16 cellular contexts compared by ENCODE assay signal in the genomic region with DNA sequence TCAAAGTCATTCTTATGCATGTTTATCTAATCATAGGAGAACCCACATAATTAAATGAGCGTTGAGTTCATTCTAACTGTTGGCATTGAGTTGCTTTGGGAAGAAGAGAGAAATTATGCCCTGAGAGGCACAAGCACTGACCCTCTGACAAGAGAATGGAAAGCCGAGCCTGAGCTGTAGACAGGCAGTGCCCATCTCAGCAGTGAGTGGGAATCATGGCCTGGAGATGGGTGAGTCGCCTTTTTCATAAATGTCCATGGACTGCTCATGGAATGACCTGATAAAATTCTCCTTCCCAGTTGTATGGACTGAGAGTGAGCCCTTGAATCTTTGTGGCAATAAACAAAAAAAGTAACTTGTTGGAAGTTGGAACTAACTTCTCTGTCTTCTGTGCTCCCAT. TPM values are rescaled to one million over a fixed set of nuclear protein-coding genes. Genes with fewer than 3 reads are reported as not detected.
DNase-seq lines count a peak whose midpoint lies in the region; ATAC-seq, FAIRE-seq and TF ChIP-seq lines count a peak whose summit lies in the region.
"Had no signal": no experiment of that assay in that cellular context is flagged by ENCODE, and none has a peak within 500 bp of the region (broad histone marks: within the 10 kb centered on the region; RNA-seq: fewer than 3 reads in every experiment).

No MANE protein-coding gene starts in this region.

- no peak overlapping the region for H3K9ac ChIP-seq in HepG2 (ENCODE audit: insufficient read depth, low read depth, low read length)
- peak overlapping the region; percentile 9; the same call in 1 of the 2 replicates for H3K9ac ChIP-seq in PC-3 (ENCODE audit: low read length)

- FAIRE-seq in HepG2 (lab: Jason Lieb, UNC), result no peak

- intact Hi-C loops in HepG2 (cut with micrococcal nuclease; ENCODE audit: unreplicated experiment), result no loop called here
- intact Hi-C loops in right lobe of liver (cut with DNase I), result no loop called here
- intact Hi-C loops in PC-3 (cut with micrococcal nuclease), result loop anchor here (5.0 kb wide), 1 partner anchor 66 kb away; no protein-coding TSS in a partner anchor
- intact Hi-C loops in sciatic nerve (cut with DNase I), result no loop called here

- ATAC-seq in HepG2 (peak; percentile 49), right lobe of liver (no peak), PC-3 (peak; percentile 10), foreskin keratinocyte (peak; percentile 6), sciatic nerve (no peak)
- ATAC-seq: CD8-positive, alpha-beta T cell had no signal

- DNase-seq in HepG2 (ENCODE audit: low spot score) (no peak), right lobe of liver (no peak), PC-3 (no peak), foreskin keratinocyte (no peak), HEK293T (ENCODE audit: extremely low spot score) (no peak), DMS79 (lab: John Stamatoyannopoulos, UW) (no peak), NCI-H345 treated with DMSO at 0.1 percent for 48 hours (lab: John Stamatoyannopoulos, UW; ENCODE audit: unreplicated experiment) (no peak), sciatic nerve (ENCODE audit: low spot score) (no peak)
- DNase-seq: ACHN; BE2C; CD8-positive, alpha-beta T cell; H9; NCI-H1436 treated with DMSO at 0.1 percent for 48 hours; NCI-H2081 treated with DMSO at 0.1 percent for 48 hours; NCI-H2227 treated with DMSO at 0.1 percent for 48 hours; NCI-H526 treated with DMSO at 0.1 percent for 48 hours had no signal

- in situ Hi-C loops in HepG2 (cut with HindIII; ENCODE audit: extremely low pct_ligation_motif_present, low pct_unique_long_range_greater_than_20kb), result no loop called here

- H3K4me3 ChIP-seq in HepG2 (replicated peaks in 1 of 3; ENCODE audit: insufficient read depth in 1 of 3, low read depth in 2 of 3, low read length in 3 of 3), result no peak overlapping the region
- H3K4me3 ChIP-seq in right lobe of liver, result no peak overlapping the region
- no peak overlapping the region for H3K4me3 ChIP-seq in PC-3 (ENCODE audit: low read length)

- no peak overlapping the region for H3K27ac ChIP-seq in HepG2 (ENCODE audit: extremely low read length, insufficient read depth, low read length)
- no peak overlapping the region for H3K27ac ChIP-seq in right lobe of liver
- H3K27ac ChIP-seq in PC-3 (ENCODE audit: low read length), result peak overlapping the region; percentile 77
- no peak overlapping the region for H3K27ac ChIP-seq in foreskin keratinocyte

- H3K79me2 ChIP-seq in HepG2 (ENCODE audit: insufficient read depth, low read length) (no peaks in the 10 kb centered on the region), PC-3 (ENCODE audit: low read length) (no peaks in the 10 kb centered on the region)

- CTCF ChIA-PET in HepG2 (lab: Yijun Ruan, JAX; ENCODE audit: low intra/inter-chr PET ratio, low total read pairs) (no interaction called here), PC-3 (lab: Charles Lee) (no interaction called here), HEK293T (lab: Yijun Ruan, JAX) (no interaction called here)

- TF ChIP-seq POLR2A in HepG2 (IDR thresholded peaks at IDR 0.05; ENCODE audit: insufficient read depth in 1 of 2, low read depth in 2 of 2, low read length in 2 of 2), result no peak
- TF ChIP-seq POLR2A in right lobe of liver (IDR thresholded peaks at IDR 0.05), result no peak

- TF ChIP-seq EP300 in HepG2 (IDR thresholded peaks at IDR 0.05; ENCODE audit: low read depth in 2 of 2, low read length in 2 of 2), result no peak
- TF ChIP-seq EP300 in HepG2 (CRISPR knock-in tag; IDR thresholded peaks at IDR 0.05; ENCODE audit: borderline replicate concordance), result no peak

- no peaks in the 10 kb centered on the region for H3K9me2 ChIP-seq in PC-3 (replicated peaks; ENCODE audit: low read length)

- H3K4me1 ChIP-seq in HepG2 (ENCODE audit: insufficient read depth, low read length), result peaks cover 27% of the 10 kb centered on the region
- H3K4me1 ChIP-seq in right lobe of liver, result no peaks in the 10 kb centered on the region
- peaks cover 40% of the 10 kb centered on the region for H3K4me1 ChIP-seq in PC-3 (ENCODE audit: insufficient read depth, low read length)
- peaks cover 10% of the 10 kb centered on the region for H3K4me1 ChIP-seq in foreskin keratinocyte

- H3K36me3 ChIP-seq in HepG2 (replicated peaks in 1 of 2; ENCODE audit: control insufficient read depth in 1 of 2, insufficient read depth in 2 of 2, low read length in 2 of 2) (no peaks in the 10 kb centered on the region), right lobe of liver (no peaks in the 10 kb centered on the region), PC-3 (ENCODE audit: low read depth, low read length) (no peaks in the 10 kb centered on the region)
- H3K36me3 ChIP-seq: BE2C had no signal

- POLR2A ChIA-PET in HepG2 (lab: Yijun Ruan, JAX) (interaction anchor here (1.4 kb wide), 1 partner anchor 14 kb away, joined by 3 read pairs; no protein-coding TSS in a partner anchor), PC-3 (lab: Charles Lee; ENCODE audit: unreplicated experiment) (no interaction called here), HEK293T (lab: Yijun Ruan, JAX) (no interaction called here)

- H4K20me1 ChIP-seq in HepG2 (ENCODE audit: insufficient read depth, low read length), result no peaks in the 10 kb centered on the region
- no peaks in the 10 kb centered on the region for H4K20me1 ChIP-seq in PC-3 (ENCODE audit: low read length)

- TF ChIP-seq RAD21 in HepG2 (CRISPR knock-in tag; IDR thresholded peaks at IDR 0.05), result no peak

- H3K27me3 ChIP-seq in HepG2 (ENCODE audit: control insufficient read depth in 1 of 2, insufficient read depth in 2 of 2, low read length in 2 of 2) (peaks cover 0 to 8% of the 10 kb centered on the region in 2 experiments; a peak in 3 of 5 replicates), right lobe of liver (no peaks in the 10 kb centered on the region), PC-3 (ENCODE audit: low read length) (no peaks in the 10 kb centered on the region), foreskin keratinocyte (no peaks in the 10 kb centered on the region)
- H3K27me3 ChIP-seq: BE2C had no signal

- WGBS in HepG2 (ENCODE audit: low lambda C conversion rate), result 30% methylated on average over 3 of the region's 3 CpGs
- WGBS in right lobe of liver (ENCODE audit: insufficient coverage, low coverage, low lambda C conversion rate, missing lambda C conversion rate), result 72% methylated on average over 3 of the region's 3 CpGs

- H3K4me2 ChIP-seq in HepG2 (ENCODE audit: low read depth, low read length), result peak overlapping the region; percentile 32
- H3K4me2 ChIP-seq in PC-3 (ENCODE audit: low read length), result peak overlapping the region; percentile 54

- no peaks in the 10 kb centered on the region for H3F3A ChIP-seq in PC-3 (ENCODE audit: low read length, unreplicated experiment)

- BruUV-seq in HepG2 (replicated peaks; lab: Mats Ljungman, UMichigan) (no TSS peak), PC-3 (replicated peaks; lab: Mats Ljungman, UMichigan) (no TSS peak)

- H2AFZ ChIP-seq in HepG2 (ENCODE audit: low read length), result no peak overlapping the region
- no peak overlapping the region for H2AFZ ChIP-seq in PC-3 (ENCODE audit: low read length)

- TF ChIP-seq CTCF in HepG2 (CRISPR knock-in tag; IDR thresholded peaks at IDR 0.05) (no peak), right lobe of liver (IDR thresholded peaks at IDR 0.05) (no peak), PC-3 (conservative IDR thresholded peaks at IDR 0.05; ENCODE audit: low read depth, low read length) (no peak), foreskin keratinocyte (conservative IDR thresholded peaks at IDR 0.05) (no peak)

- H3K9me3 ChIP-seq in HepG2 (ENCODE audit: low read length) (no peaks in the 10 kb centered on the region), right lobe of liver (no peaks in the 10 kb centered on the region), PC-3 (ENCODE audit: low read length) (no peaks in the 10 kb centered on the region)
- H3K9me3 ChIP-seq: BE2C had no signal

TF ChIP-seq in HEK293T, 16 proteins besides CTCF, POLR2A, EP300 and RAD21:
- TF ChIP-seq ZNF384 (IDR thresholded peaks at IDR 0.05), result no peak
- TF ChIP-seq FOXA1 (IDR thresholded peaks at IDR 0.05), result no peak
- no peak for TF ChIP-seq ELF4 (IDR thresholded peaks at IDR 0.05)

RNA-seq across cellular contexts. Expression of gene MYO3B, which starts 21.4 kb away (rescaled TPM):
- not detected in 2 replicates for total RNA-seq in HepG2 (2016; rRNA removed; fragmentation: Illumina TruSeq; extraction: Trizol)
- not detected in 2 replicates for total RNA-seq in HepG2 (2016; cell fraction: cytosol; rRNA removed; fragmentation: Illumina TruSeq; extraction: Trizol; ENCODE audit: low read depth)
- 0.02 TPM in 1 of 2 replicates, not detected in the other for total RNA-seq in HepG2 (2016; cell fraction: insoluble cytoplasmic fraction; rRNA removed; fragmentation: Illumina TruSeq; extraction: Trizol)
- total RNA-seq in HepG2 (2016; cell fraction: membrane; rRNA removed; fragmentation: Illumina TruSeq; extraction: Trizol), result not detected in 2 replicates
- not detected in 2 replicates for total RNA-seq in HepG2 (2016; cell fraction: nucleus; rRNA removed; fragmentation: Illumina TruSeq; extraction: Trizol)
- polyA plus RNA-seq in HepG2 (2011; rRNA removed), result 0.01 TPM in 1 of 2 replicates, not detected in the other
- polyA plus RNA-seq in HepG2 (2011; cell fraction: cytosol; rRNA removed), result 0.01 TPM in 1 of 2 replicates, not detected in the other
- polyA plus RNA-seq in HepG2 (2011; cell fraction: nucleus; rRNA removed), result not detected in 2 replicates
- polyA plus RNA-seq in HepG2 (2012), result 0.03 and 0.08 TPM in 2 replicates
- not detected in 2 replicates for polyA plus RNA-seq in HepG2 (2016; cell fraction: cytosol; fragmentation: Illumina TruSeq; extraction: Trizol; ENCODE audit: low read depth)
- polyA plus RNA-seq in HepG2 (2016; cell fraction: insoluble cytoplasmic fraction; fragmentation: Illumina TruSeq; extraction: Trizol; ENCODE audit: low read depth), result 0.04 TPM in 1 of 2 replicates, not detected in the other
- polyA plus RNA-seq in HepG2 (2016; cell fraction: membrane; fragmentation: Illumina TruSeq; extraction: Trizol; ENCODE audit: low read depth), result not detected in 2 replicates
- polyA plus RNA-seq in HepG2 (2016; cell fraction: nucleus; fragmentation: Illumina TruSeq; extraction: Trizol; ENCODE audit: insufficient read depth, low read depth), result not detected in 2 replicates
- polyA minus RNA-seq in HepG2 (2011; rRNA and poly(A)+ RNA removed; ENCODE audit: low replicate concordance), result 0.08 TPM in 1 of 2 replicates, not detected in the other
- polyA minus RNA-seq in HepG2 (2011; cell fraction: cytosol; rRNA and poly(A)+ RNA removed), result not detected in 2 replicates
- polyA minus RNA-seq in HepG2 (2011; cell fraction: nucleus; rRNA and poly(A)+ RNA removed), result 0.26 TPM in 1 of 2 replicates, not detected in the other
- total RNA-seq in right lobe of liver, result under 1 TPM in 2 of 6 experiments, not detected in 4; 0.18 to 0.25 TPM
- 0.46 and 1.1 TPM in 2 replicates for total RNA-seq in PC-3 (2014; rRNA removed)
- total RNA-seq in foreskin keratinocyte, result 2.6 and 2.8 TPM in 2 replicates
- 0.54 and 0.75 TPM in 2 replicates for polyA plus RNA-seq in foreskin keratinocyte
- 0.13 TPM for total RNA-seq in sciatic nerve
- total RNA-seq: CD8-positive, alpha-beta T cell had no signal

Comparison
In these comparisons a context has a peak if more than half of its experiments do, and no peak if none do; other contexts are left out.
1. ATAC-seq: peak in HepG2 (single experiment), PC-3 (single experiment) and foreskin keratinocyte (single experiment); none in right lobe of liver (0 of 4) and sciatic nerve (single experiment).